In the genomic region with DNA sequence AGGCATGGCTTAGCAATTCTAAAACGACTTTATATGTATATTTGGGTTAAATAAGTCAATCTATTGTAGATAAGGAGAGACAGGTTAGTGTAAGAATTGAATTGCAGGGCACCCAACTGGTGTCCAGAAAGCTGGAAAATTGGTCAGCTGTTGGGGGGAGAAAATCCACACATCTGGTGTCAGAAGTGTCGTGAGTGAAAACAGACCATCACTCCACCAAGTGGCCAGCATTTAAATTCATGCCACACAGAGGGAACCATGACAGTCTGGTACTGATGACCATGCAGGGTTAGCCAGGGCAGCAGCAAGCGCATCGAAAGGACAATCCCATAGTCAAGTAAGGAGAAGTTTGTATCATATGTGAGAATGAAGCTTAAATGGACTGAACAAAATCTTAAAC, we compare ENCODE assay signal across 10 cellular contexts. TPM values are rescaled to one million over a fixed set of nuclear protein-coding genes. Genes with fewer than 3 reads are reported as not detected.
A peak's percentile ranks its signal among the peaks of the same experiment; 100 is the strongest.
DNase-seq lines count a peak whose midpoint lies in the region; ATAC-seq and TF ChIP-seq lines count a peak whose summit lies in the region.
"Had no signal": no experiment of that assay in that cellular context is flagged by ENCODE, and none has a peak within 500 bp of the region (broad histone marks: within the 10 kb centered on the region; RNA-seq: fewer than 3 reads in every experiment).

No MANE protein-coding gene starts in this region.

- H3K27ac Mint-ChIP-seq in CD4-positive, alpha-beta memory T cell: peak overlapping the region in 6 of 7 donors; percentile 30 to 54 (median 36)
- peak overlapping the region; percentile 36 for H3K27ac Mint-ChIP-seq in central memory CD8-positive, alpha-beta T cell (ENCODE audit: low read depth)

- H3K79me2 ChIP-seq in KMS-11 (ENCODE audit: insufficient read depth, low read depth): no peaks in the 10 kb centered on the region

- no peak for DNase-seq in CD4-positive, alpha-beta memory T cell
- DNase-seq in central memory CD8-positive, alpha-beta T cell (ENCODE audit: low spot score in 2 of 2): no peak
- peak; percentile 34 for DNase-seq in myocyte (ENCODE audit: low read depth)
- DNase-seq in OCI-M2 (lab: John Stamatoyannopoulos, UW; ENCODE audit: unreplicated experiment): no peak
- DNase-seq in esophagus squamous epithelium (lab: John Stamatoyannopoulos, UW): no peak
- no peak for DNase-seq in RKO (ENCODE audit: low spot score)
- DNase-seq: activated naive CD4-positive, alpha-beta T cell treated with anti-CD3 and anti-CD28 coated beads, Interleukin-2, amount 50 U/mL, for 16 hours had no signal

- intact Hi-C loops in CD4-positive, alpha-beta memory T cell (cut with micrococcal nuclease): no loop called here
- intact Hi-C loops in esophagus squamous epithelium (cut with DNase I): no loop called here

- TF ChIP-seq CTCF in KMS-11 (conservative IDR thresholded peaks at IDR 0.05; ENCODE audit: low read depth, low read length) (peak; percentile 12; the same call in 1 of the 2 replicates), esophagus squamous epithelium (IDR thresholded peaks at IDR 0.05) (peak in 2 of 6 experiments; percentile 8 to 37)

- H3K27me3 ChIP-seq in CD4-positive, alpha-beta memory T cell (ENCODE audit: insufficient read depth, low read length): no peaks in the 10 kb centered on the region
- H3K27me3 ChIP-seq in KMS-11 (ENCODE audit: insufficient read depth, low read depth): no peaks in the 10 kb centered on the region
- no peaks in the 10 kb centered on the region for H3K27me3 ChIP-seq in esophagus squamous epithelium

- no peak overlapping the region for H3K27ac ChIP-seq in CD4-positive, alpha-beta memory T cell (ENCODE audit: low read depth, low read length)
- H3K27ac ChIP-seq in KMS-11 (no peak overlapping the region), esophagus squamous epithelium (no peak overlapping the region)

- no peaks in the 10 kb centered on the region for H3K27me3 Mint-ChIP-seq in CD4-positive, alpha-beta memory T cell
- H3K27me3 Mint-ChIP-seq in central memory CD8-positive, alpha-beta T cell: no peaks in the 10 kb centered on the region

- H3K4me2 ChIP-seq in KMS-11: no peak overlapping the region

- CTCF ChIA-PET in CD4-positive, alpha-beta memory T cell (lab: Charles Lee; ENCODE audit: partially characterized antibody): interaction anchor here (0.8 to 2.3 kb wide), 6 partner anchors 12 to 273 kb away, joined by 3 to 15 read pairs (median 6); a partner anchor contains a TSS

- H3K4me1 ChIP-seq in CD4-positive, alpha-beta memory T cell (ENCODE audit: insufficient read depth, low read length): no peaks in the 10 kb centered on the region
- no peaks in the 10 kb centered on the region for H3K4me1 ChIP-seq in KMS-11 (ENCODE audit: low read depth, poor library complexity, severe bottlenecking)
- peaks cover 0 to 9% (median 5%) of the 10 kb centered on the region in 3 donors for H3K4me1 ChIP-seq in esophagus squamous epithelium

- H3K36me3 Mint-ChIP-seq in CD4-positive, alpha-beta memory T cell: peaks cover 42 to 47% of the 10 kb centered on the region in 2 donors
- peaks cover 41% of the 10 kb centered on the region for H3K36me3 Mint-ChIP-seq in central memory CD8-positive, alpha-beta T cell (ENCODE audit: insufficient read depth)

- H3K36me3 ChIP-seq in CD4-positive, alpha-beta memory T cell (ENCODE audit: insufficient read depth, low read length): peaks cover 28% of the 10 kb centered on the region
- H3K36me3 ChIP-seq in KMS-11 (ENCODE audit: insufficient read depth) (no peaks in the 10 kb centered on the region), esophagus squamous epithelium (no peaks in the 10 kb centered on the region)

- ATAC-seq in central memory CD8-positive, alpha-beta T cell (replicated peaks; ENCODE audit: extremely low read depth, poor library complexity, severe bottlenecking): no peak
- no peak for ATAC-seq in HG03354 (IDR thresholded peaks at IDR 0.05; ENCODE audit: poor library complexity, severe bottlenecking, unreplicated experiment)

- POLR2A ChIA-PET in CD4-positive, alpha-beta memory T cell (lab: Charles Lee; ENCODE audit: partially characterized antibody): interaction anchor here (1.1 to 3.1 kb wide), 3 partner anchors 11 to 124 kb away, joined by 3 to 23 read pairs (median 3); a partner anchor contains a TSS

- no peak overlapping the region for H3K4me3 Mint-ChIP-seq in CD4-positive, alpha-beta memory T cell
- no peak overlapping the region for H3K4me3 Mint-ChIP-seq in central memory CD8-positive, alpha-beta T cell

- no peak overlapping the region for H2AFZ ChIP-seq in KMS-11 (ENCODE audit: low read depth)

- H4K20me1 ChIP-seq in KMS-11 (ENCODE audit: insufficient read depth): no peaks in the 10 kb centered on the region

- no peak overlapping the region for H3K9ac ChIP-seq in KMS-11

- no peak overlapping the region for H3K4me3 ChIP-seq in CD4-positive, alpha-beta memory T cell (ENCODE audit: low read length in 2 of 2)
- H3K4me3 ChIP-seq in KMS-11 (IDR thresholded peaks at IDR 0.05; ENCODE audit: insufficient read depth, low read depth, low read length) (no peak overlapping the region), esophagus squamous epithelium (no peak overlapping the region)

- H3K9me3 ChIP-seq in CD4-positive, alpha-beta memory T cell (ENCODE audit: control insufficient read depth in 1 of 2, low read length in 2 of 2): no peaks in the 10 kb centered on the region
- no peaks in the 10 kb centered on the region for H3K9me3 ChIP-seq in esophagus squamous epithelium

- no peak for TF ChIP-seq POLR2A in esophagus squamous epithelium (IDR thresholded peaks at IDR 0.05)

- H3K9me3 Mint-ChIP-seq in CD4-positive, alpha-beta memory T cell: no peaks in the 10 kb centered on the region
- H3K9me3 Mint-ChIP-seq in central memory CD8-positive, alpha-beta T cell: no peaks in the 10 kb centered on the region

- H3K4me1 Mint-ChIP-seq in CD4-positive, alpha-beta memory T cell: peaks cover 5 to 11% (median 6%) of the 10 kb centered on the region in 4 donors
- H3K4me1 Mint-ChIP-seq in central memory CD8-positive, alpha-beta T cell: peaks cover 9% of the 10 kb centered on the region

- WGBS in esophagus squamous epithelium, 2 donors: 58 to 73% methylated on average over 4 of the region's 4 CpGs

RNA-seq across cellular contexts. Expression of a gene that starts 11.7 kb away (rescaled TPM):
- total RNA-seq in CD4-positive, alpha-beta memory T cell: 10 to 100 TPM; 39.5 to 41.2 TPM
- polyA plus RNA-seq in CD4-positive, alpha-beta memory T cell: 10 to 100 TPM in 1 of 2 donors, 1 to 10 TPM in 1; 5.5 to 36.7 TPM
- total RNA-seq in myocyte (not detected in 2 replicates), esophagus squamous epithelium (1 to 10 TPM in 2 of 4 donors, under 1 TPM in 1, not detected in 1; 0.66 to 1.7 (median 1.7) TPM)
- polyA plus RNA-seq in myocyte (2012): not detected
- total RNA-seq: M059J had no signal

RNA-seq across cellular contexts. Expression of a gene that starts 18.8 kb away (rescaled TPM):
- total RNA-seq in CD4-positive, alpha-beta memory T cell: 10 to 100 TPM; 26.5 to 29.3 TPM
- under 1 TPM; 0.29 to 0.40 TPM for polyA plus RNA-seq in CD4-positive, alpha-beta memory T cell
- total RNA-seq in myocyte: 19.6 and 20.6 TPM in 2 replicates
- polyA plus RNA-seq in myocyte (2012): 5.7 TPM
- 10 to 100 TPM in 3 of 4 donors, 1 to 10 TPM in 1; 7.2 to 18.7 (median 13.8) TPM for total RNA-seq in esophagus squamous epithelium

RNA-seq across cellular contexts. Expression of a gene that starts 18.8 kb away (rescaled TPM):
- total RNA-seq in CD4-positive, alpha-beta memory T cell: 100 to 1,000 TPM; 132 to 141 TPM
- 10 to 100 TPM; 50.9 to 55.0 TPM for polyA plus RNA-seq in CD4-positive, alpha-beta memory T cell
- total RNA-seq in myocyte (100 and 103 TPM in 2 replicates), esophagus squamous epithelium (10 to 100 TPM; 55.5 to 97.8 (median 72.8) TPM)
- 36.8 TPM for polyA plus RNA-seq in myocyte (2012)

Comparison
In these comparisons a context has a peak if more than half of its experiments do, and no peak if none do; other contexts are left out.
1. RNA of a gene that starts 11.7 kb away (total RNA-seq): 39.5 to 41.2 TPM in CD4-positive, alpha-beta memory T cell; 0.66 to 1.7 TPM in esophagus squamous epithelium and not detected in myocyte; every median in the first group is over 10 times any median in the second.